In genomic region chr7:33981221-33981620, GRCh38 we compare ENCODE assay signal across 25 cellular contexts.
A peak's percentile ranks its signal among the peaks of the same experiment; 100 is the strongest.
DNase-seq lines count a peak whose midpoint lies in the region; ATAC-seq, FAIRE-seq and TF ChIP-seq lines count a peak whose summit lies in the region.
"Had no signal": no experiment of that assay in that cellular context is flagged by ENCODE, and none has a peak within 500 bp of the region (broad histone marks: within the 10 kb centered on the region; RNA-seq: fewer than 3 reads in every experiment).

No MANE protein-coding gene starts in this region.

- H3K23ac ChIP-seq in mesendoderm (ENCODE audit: low read length) = no peak overlapping the region
- H3K23ac ChIP-seq in neuronal stem cell (ENCODE audit: low read depth, low read length, poor library complexity) = no peak overlapping the region

- H3K79me1 ChIP-seq in mesendoderm (ENCODE audit: low read length) (no peaks in the 10 kb centered on the region), neuronal stem cell (ENCODE audit: low read depth, low read length) (no peaks in the 10 kb centered on the region)

- no peaks in the 10 kb centered on the region for H4K20me1 ChIP-seq in GM23248 (ENCODE audit: insufficient read depth)
- H4K20me1 ChIP-seq in astrocyte (ENCODE audit: insufficient read depth, low read length) = no peaks in the 10 kb centered on the region

- H3K36me3 ChIP-seq in GM23248 (ENCODE audit: low read depth) = peaks cover 27% of the 10 kb centered on the region
- H3K36me3 ChIP-seq in astrocyte (ENCODE audit: insufficient read depth, low read length) = no peaks in the 10 kb centered on the region
- peaks cover 2% of the 10 kb centered on the region for H3K36me3 ChIP-seq in mesendoderm (ENCODE audit: control insufficient read depth, insufficient read depth, low read length)
- no peaks in the 10 kb centered on the region for H3K36me3 ChIP-seq in neuronal stem cell (replicated peaks in 1 of 2; ENCODE audit: control insufficient read depth in 2 of 2, insufficient read depth in 2 of 2, low read length in 2 of 2)
- H3K36me3 ChIP-seq: gastrocnemius medialis, upper lobe of left lung had no signal

- H3K4me2 ChIP-seq in GM23248 (ENCODE audit: unreplicated experiment) (peak overlapping the region; percentile 30), astrocyte (ENCODE audit: low read length) (peak overlapping the region; percentile 67), mesendoderm (ENCODE audit: low read length) (no peak overlapping the region), neuronal stem cell (ENCODE audit: insufficient read depth, low read length, poor library complexity, severe bottlenecking) (no peak overlapping the region)

- peak overlapping the region; percentile 92 for H3K27ac ChIP-seq in GM23248
- H3K27ac ChIP-seq in astrocyte (ENCODE audit: low read depth, low read length) = peak overlapping the region; percentile 82
- H3K27ac ChIP-seq in mesendoderm (ENCODE audit: low read depth, low read length) = no peak overlapping the region
- H3K27ac ChIP-seq in neuronal stem cell (replicated peaks; ENCODE audit: low read length) = no peak overlapping the region
- H3K27ac ChIP-seq: gastrocnemius medialis, stomach, upper lobe of left lung had no signal

- peaks cover 35% of the 10 kb centered on the region for H3K4me1 Mint-ChIP-seq in astrocyte (ENCODE audit: low read depth, unreplicated experiment)
- peaks cover 5% of the 10 kb centered on the region for H3K4me1 Mint-ChIP-seq in type B pancreatic cell (ENCODE audit: unreplicated experiment)
- H3K4me1 Mint-ChIP-seq: activated naive CD8-positive, alpha-beta T cell treated with anti-CD3 and anti-CD28 coated beads, Interleukin-2, amount 50 U/mL, for 24 hours; CD4-positive, CD25-positive, alpha-beta regulatory T cell; naive B cell had no signal

- no peak overlapping the region for H2BK12ac ChIP-seq in neuronal stem cell (ENCODE audit: low read length)

- peaks cover 60% of the 10 kb centered on the region for H3K4me1 ChIP-seq in GM23248 (ENCODE audit: insufficient read depth)
- H3K4me1 ChIP-seq in astrocyte (ENCODE audit: insufficient read depth, low read length) = peaks cover 32% of the 10 kb centered on the region
- H3K4me1 ChIP-seq in mesendoderm (ENCODE audit: control insufficient read depth, low read depth, low read length) = peaks cover 8% of the 10 kb centered on the region
- H3K4me1 ChIP-seq in neuronal stem cell (ENCODE audit: control insufficient read depth in 2 of 2, insufficient read depth in 1 of 2, low read depth in 1 of 2, low read length in 2 of 2) = no peaks in the 10 kb centered on the region
- H3K4me1 ChIP-seq: gastrocnemius medialis, stomach, upper lobe of left lung had no signal

- H3K56ac ChIP-seq in mesendoderm (ENCODE audit: low read length) = no peak overlapping the region

- no peaks in the 10 kb centered on the region for H3K9me3 ChIP-seq in GM23248 (ENCODE audit: low read depth)
- no peaks in the 10 kb centered on the region for H3K9me3 ChIP-seq in astrocyte (ENCODE audit: insufficient read depth, low read depth, low read length)
- H3K9me3 ChIP-seq in neuronal stem cell (replicated peaks in 1 of 2; ENCODE audit: control insufficient read depth in 2 of 2, insufficient read depth in 1 of 2, low read depth in 1 of 2, low read length in 2 of 2) = no peaks in the 10 kb centered on the region
- H3K9me3 ChIP-seq: gastrocnemius medialis, stomach, upper lobe of left lung had no signal

- no peak overlapping the region for H4K8ac ChIP-seq in mesendoderm (ENCODE audit: low read depth, low read length)
- H4K8ac ChIP-seq in neuronal stem cell (ENCODE audit: low read depth, low read length) = no peak overlapping the region

- no peak overlapping the region for H2BK15ac ChIP-seq in mesendoderm (replicated peaks; ENCODE audit: low read depth)
- H2BK15ac ChIP-seq in neuronal stem cell (ENCODE audit: low read length) = no peak overlapping the region

- no peak overlapping the region for H3K4ac ChIP-seq in mesendoderm (ENCODE audit: low read depth, low read length)
- no peak overlapping the region for H3K4ac ChIP-seq in neuronal stem cell (ENCODE audit: low read length)

- no peak overlapping the region for H3K14ac ChIP-seq in neuronal stem cell (ENCODE audit: low read length)

- H3K79me2 ChIP-seq in GM23248 (ENCODE audit: insufficient read depth) = peaks cover 20% of the 10 kb centered on the region
- H3K79me2 ChIP-seq in astrocyte (ENCODE audit: insufficient read depth, low read length) = no peaks in the 10 kb centered on the region
- no peaks in the 10 kb centered on the region for H3K79me2 ChIP-seq in mesendoderm (ENCODE audit: control insufficient read depth, insufficient read depth, low read length)

- H3K27me3 Mint-ChIP-seq in astrocyte (ENCODE audit: low read depth, unreplicated experiment) (no peaks in the 10 kb centered on the region), type B pancreatic cell (peaks cover 5% of the 10 kb centered on the region)
- H3K27me3 Mint-ChIP-seq: activated CD4-positive, alpha-beta memory T cell treated with anti-CD3 and anti-CD28 coated beads for 36 hours; CD4-positive, CD25-positive, alpha-beta regulatory T cell had no signal

- no peak overlapping the region for H2BK120ac ChIP-seq in mesendoderm (ENCODE audit: low read depth, low read length)
- H2BK120ac ChIP-seq in neuronal stem cell (ENCODE audit: low read depth, low read length) = no peak overlapping the region

- H3K27me3 ChIP-seq in GM23248 (replicated peaks; ENCODE audit: insufficient read depth) (no peaks in the 10 kb centered on the region), astrocyte (ENCODE audit: insufficient read depth, low read length) (no peaks in the 10 kb centered on the region), mesendoderm (ENCODE audit: insufficient read depth, low read length, poor library complexity) (no peaks in the 10 kb centered on the region), neuronal stem cell (ENCODE audit: control insufficient read depth in 3 of 3, insufficient read depth in 3 of 3, low read depth in 1 of 3, low read length in 3 of 3) (no peaks in the 10 kb centered on the region)
- H3K27me3 ChIP-seq: gastrocnemius medialis, stomach, upper lobe of left lung had no signal

- peak overlapping the region; percentile 60 for H3K9ac ChIP-seq in GM23248
- H3K9ac ChIP-seq in astrocyte (ENCODE audit: low read length) = peak overlapping the region; percentile 55
- no peak overlapping the region for H3K9ac ChIP-seq in mesendoderm (ENCODE audit: low read length)
- no peak overlapping the region for H3K9ac ChIP-seq in neuronal stem cell (ENCODE audit: low read depth, low read length, poor library complexity)

- no peak for ATAC-seq in GM19023 (IDR thresholded peaks at IDR 0.05; ENCODE audit: unreplicated experiment)
- ATAC-seq: activated naive CD8-positive, alpha-beta T cell treated with anti-CD3 and anti-CD28 coated beads, Interleukin-2, amount 50 U/mL, for 24 hours; gastrocnemius medialis had no signal

- no peak for TF ChIP-seq CTCF in astrocyte (IDR thresholded peaks at IDR 0.05; ENCODE audit: insufficient read depth, low read depth, low read length)
- TF ChIP-seq CTCF in type B pancreatic cell (conservative IDR thresholded peaks at IDR 0.05) = no peak

- H3K18ac ChIP-seq in mesendoderm (ENCODE audit: low read length) (no peak overlapping the region), neuronal stem cell (ENCODE audit: low read length) (no peak overlapping the region)

- H3K4me3 ChIP-seq in GM23248 = no peak overlapping the region
- H3K4me3 ChIP-seq in astrocyte (ENCODE audit: insufficient read depth, low read depth, low read length) = no peak overlapping the region
- no peak overlapping the region for H3K4me3 ChIP-seq in mesendoderm (ENCODE audit: low read length)
- H3K4me3 ChIP-seq in neuronal stem cell (ENCODE audit: low read length in 2 of 2) = no peak overlapping the region
- H3K4me3 ChIP-seq: gastrocnemius medialis, stomach, upper lobe of left lung had no signal

- H2AFZ ChIP-seq in GM23248 (no peak overlapping the region), astrocyte (ENCODE audit: low read depth, low read length) (no peak overlapping the region), neuronal stem cell (ENCODE audit: low read length) (no peak overlapping the region)

- H3K36me3 Mint-ChIP-seq in astrocyte (ENCODE audit: low read depth, unreplicated experiment) = no peaks in the 10 kb centered on the region
- no peaks in the 10 kb centered on the region for H3K36me3 Mint-ChIP-seq in type B pancreatic cell
- H3K36me3 Mint-ChIP-seq: activated CD4-positive, alpha-beta memory T cell treated with anti-CD3 and anti-CD28 coated beads for 36 hours; CD4-positive, CD25-positive, alpha-beta regulatory T cell; naive B cell had no signal

- in situ Hi-C loops in GM23248 (cut with MboI) = no loop called here

- H2BK5ac ChIP-seq in mesendoderm (ENCODE audit: low read length) = no peak overlapping the region
- no peak overlapping the region for H2BK5ac ChIP-seq in neuronal stem cell (ENCODE audit: low read length)

- WGBS in GM23248 (ENCODE audit: low coverage in 1 of 2, low lambda C conversion rate in 2 of 2, missing lambda C conversion rate in 2 of 2), 2 experiments = 51 to 67% methylated on average over 3 of the region's 3 CpGs
- WGBS in mesendoderm (ENCODE audit: extremely low coverage, insufficient coverage, low lambda C conversion rate) = no CpG with 5 or more reads among the region's 3 CpGs
- WGBS in neuronal stem cell (ENCODE audit: extremely low coverage in 2 of 2, insufficient read length in 2 of 2, insufficient replicate concordance in 1 of 2), 2 donors = no CpG with 5 or more reads among the region's 3 CpGs

- peak overlapping the region; percentile 96 for H3K27ac Mint-ChIP-seq in astrocyte (ENCODE audit: unreplicated experiment)
- H3K27ac Mint-ChIP-seq in type B pancreatic cell = no peak overlapping the region
- H3K27ac Mint-ChIP-seq: activated CD4-positive, alpha-beta memory T cell treated with anti-CD3 and anti-CD28 coated beads for 36 hours; activated naive CD8-positive, alpha-beta T cell treated with anti-CD3 and anti-CD28 coated beads, Interleukin-2, amount 50 U/mL, for 24 hours; CD4-positive, CD25-positive, alpha-beta regulatory T cell; naive B cell had no signal

- peaks cover 77% of the 10 kb centered on the region for H3F3A ChIP-seq in GM23248 (ENCODE audit: insufficient read depth)

- H3K4me3 Mint-ChIP-seq in astrocyte (ENCODE audit: unreplicated experiment) (peak overlapping the region; percentile 67), type B pancreatic cell (no peak overlapping the region)
- H3K4me3 Mint-ChIP-seq: activated CD4-positive, alpha-beta memory T cell treated with anti-CD3 and anti-CD28 coated beads for 36 hours; activated naive CD8-positive, alpha-beta T cell treated with anti-CD3 and anti-CD28 coated beads, Interleukin-2, amount 50 U/mL, for 24 hours; CD4-positive, CD25-positive, alpha-beta regulatory T cell had no signal

- H3K9me3 Mint-ChIP-seq in astrocyte (ENCODE audit: unreplicated experiment) (peaks cover 3% of the 10 kb centered on the region), type B pancreatic cell (no peaks in the 10 kb centered on the region)
- H3K9me3 Mint-ChIP-seq: activated CD4-positive, alpha-beta memory T cell treated with anti-CD3 and anti-CD28 coated beads for 36 hours; activated naive CD8-positive, alpha-beta T cell treated with anti-CD3 and anti-CD28 coated beads, Interleukin-2, amount 50 U/mL, for 24 hours had no signal

- DNase-seq in A172 (ENCODE audit: low spot score) = peak; percentile 68
- DNase-seq in GM23248 = peak; percentile 43
- DNase-seq in astrocyte (ENCODE audit: low read depth) = no peak
- DNase-seq in mesendoderm = peak; percentile 38
- DNase-seq in neuronal stem cell (ENCODE audit: low spot score) = no peak
- no peak for DNase-seq in effector CD8-positive, alpha-beta T cell (lab: John Stamatoyannopoulos, UW)
- no peak for DNase-seq in type B pancreatic cell (ENCODE audit: extremely low spot score, unreplicated experiment)
- DNase-seq: activated CD4-positive, alpha-beta memory T cell treated with anti-CD3 and anti-CD28 coated beads for 36 hours; activated effector memory CD4-positive, alpha-beta T cell treated with anti-CD3 and anti-CD28 coated beads, Interleukin-2, amount 50 U/mL, for 16 hours; activated naive CD8-positive, alpha-beta T cell treated with anti-CD3 and anti-CD28 coated beads, Interleukin-2, amount 50 U/mL, for 24 hours; CD4-positive, CD25-positive, alpha-beta regulatory T cell; DMS 273 treated with DMSO at 0.1 percent for 48 hours; gastrocnemius medialis; GDM1; Kasumi-1; naive B cell; NCI-H1694 treated with DMSO at 0.1 percent for 48 hours; NCI-H774; occipital lobe; retina; Right ventricle myocardium superior; stomach; upper lobe of left lung had no signal

- H3K9me2 ChIP-seq in GM23248 (ENCODE audit: insufficient read depth) = no peaks in the 10 kb centered on the region

- no peak overlapping the region for H4K5ac ChIP-seq in mesendoderm (ENCODE audit: low read length)

- no peak overlapping the region for H4K91ac ChIP-seq in neuronal stem cell (ENCODE audit: low read depth, low read length, poor library complexity)

- H2AK5ac ChIP-seq in mesendoderm (ENCODE audit: low read length) (no peak overlapping the region), neuronal stem cell (ENCODE audit: low read depth, low read length) (no peak overlapping the region)

- FAIRE-seq in astrocyte (lab: Jason Lieb, UNC) = no peak
- FAIRE-seq: HTR-8/SVneo had no signal

Comparison
In these comparisons a context has a peak if more than half of its experiments do, and no peak if none do; other contexts are left out.
1. DNase-seq: peak in A172 (single experiment), GM23248 (single experiment) and mesendoderm (single experiment); none in astrocyte (single experiment), neuronal stem cell (single experiment), effector CD8-positive, alpha-beta T cell (single experiment) and type B pancreatic cell (single experiment).
2. H3K27ac ChIP-seq: peak in GM23248 (single experiment) and astrocyte (single experiment); none in mesendoderm (single experiment) and neuronal stem cell (single experiment).
3. H3K4me2 ChIP-seq: peak in GM23248 (single experiment) and astrocyte (single experiment); none in mesendoderm (single experiment) and neuronal stem cell (single experiment).
4. H3K9ac ChIP-seq: peak in GM23248 (single experiment) and astrocyte (single experiment); none in mesendoderm (single experiment) and neuronal stem cell (single experiment).